In the genomic region with DNA sequence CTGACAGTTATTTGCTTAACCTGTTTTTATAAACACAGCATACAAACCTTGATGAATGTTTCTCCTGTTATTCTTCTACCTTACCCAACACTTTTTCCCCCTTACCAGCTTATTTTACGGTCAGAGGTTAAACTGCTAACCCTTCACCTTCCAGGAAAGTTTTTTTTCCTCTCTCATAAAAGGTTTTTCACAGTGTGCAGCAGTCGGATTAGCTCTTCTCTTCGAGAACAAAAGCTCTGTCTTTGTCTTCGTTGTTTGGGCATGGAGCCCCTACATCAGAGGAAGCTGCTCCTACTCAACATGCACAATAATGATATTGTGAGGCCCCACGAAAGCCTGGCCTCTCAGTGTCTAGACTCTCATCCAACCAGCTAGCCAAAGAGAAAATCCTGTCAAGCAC, we compare ENCODE assay signal across 15 cellular contexts.
"Had no signal": no experiment of that assay in that cellular context is flagged by ENCODE, and none has a peak within 500 bp of the region (broad histone marks: within the 10 kb centered on the region; RNA-seq: fewer than 3 reads in every experiment).

No MANE protein-coding gene starts in this region.

- H3K9me3 ChIP-seq: ascending aorta, esophagus squamous epithelium, ovary, thyroid gland had no signal

- DNase-seq: activated CD4-positive, alpha-beta T cell treated with anti-CD3 and anti-CD28 coated beads, Interleukin-2, amount 50 U/mL, for 4 hours; activated CD4-positive, CD25-positive, alpha-beta regulatory T cell treated with anti-CD3 and anti-CD28 coated beads, Interleukin-2, amount 50 U/mL, for 72 hours; activated naive CD4-positive, alpha-beta T cell treated with anti-CD3 and anti-CD28 coated beads for 36 hours; esophagus squamous epithelium; kidney glomerular epithelial cell; left ventricle myocardium superior; ovary; stimulated activated CD4-positive, alpha-beta T cell treated with anti-CD3 and anti-CD28 coated beads, Interleukin-12 subunit alpha, Interleukin-12 subunit beta, amount 100 ng/mL, for 4 hours; stimulated activated CD4-positive, alpha-beta T cell treated with anti-CD3 and anti-CD28 coated beads, Interleukin-2, amount 100 ng/mL, for 24 hours; T-cell; T-helper 9 cell; thyroid gland had no signal

- H3K36me3 ChIP-seq: ascending aorta, cardiac muscle cell, esophagus squamous epithelium, ovary, thyroid gland had no signal

- ATAC-seq: activated T-helper 17 cell treated with anti-CD3 and anti-CD28 coated beads, Interleukin-2, amount 50 U/mL, for 72 hours; left ventricle myocardium superior; T-cell had no signal

- H3K4me3 ChIP-seq: ascending aorta, cardiac muscle cell, esophagus squamous epithelium, ovary, thyroid gland had no signal

- H3K27me3 Mint-ChIP-seq: activated T-helper 17 cell treated with anti-CD3 and anti-CD28 coated beads, Interleukin-2, amount 50 U/mL, for 72 hours; T-cell had no signal

- H3K4me1 ChIP-seq: ascending aorta had no signal

- H3K27ac Mint-ChIP-seq: activated naive CD4-positive, alpha-beta T cell treated with anti-CD3 and anti-CD28 coated beads for 36 hours; activated T-helper 17 cell treated with anti-CD3 and anti-CD28 coated beads, Interleukin-2, amount 50 U/mL, for 72 hours; T-cell had no signal

- H3K4me3 Mint-ChIP-seq: activated naive CD4-positive, alpha-beta T cell treated with anti-CD3 and anti-CD28 coated beads for 36 hours; activated T-helper 17 cell treated with anti-CD3 and anti-CD28 coated beads, Interleukin-2, amount 50 U/mL, for 72 hours; T-cell had no signal

- H3K27me3 ChIP-seq: ascending aorta, cardiac muscle cell, esophagus squamous epithelium, ovary, thyroid gland had no signal

- H3K27ac ChIP-seq: ascending aorta, cardiac muscle cell, esophagus squamous epithelium, ovary, thyroid gland had no signal
